ENCODE assay signal across 30 cellular contexts in the genomic region with DNA sequence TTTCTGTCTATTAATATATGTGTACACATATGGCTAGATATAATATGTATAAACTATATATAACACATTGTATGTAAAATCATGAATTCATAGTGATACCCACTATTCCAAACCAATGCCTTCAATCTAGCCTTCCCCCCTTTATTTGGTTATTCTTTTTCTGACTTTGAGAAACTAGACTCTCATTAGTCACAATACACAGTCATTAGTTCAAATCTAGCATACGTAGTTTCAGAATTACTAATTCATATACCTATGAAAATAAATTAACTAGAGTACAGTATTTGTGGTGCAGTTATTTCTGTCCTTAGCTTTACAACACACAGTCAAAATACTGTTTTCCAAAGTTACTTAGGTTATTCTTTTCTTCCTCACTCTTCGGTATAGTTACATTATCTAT.
"Had no signal": no experiment of that assay in that cellular context is flagged by ENCODE, and none has a peak within 500 bp of the region (broad histone marks: within the 10 kb centered on the region; RNA-seq: fewer than 3 reads in every experiment).

No MANE protein-coding gene starts in this region.

- H3K36me3 ChIP-seq: ascending aorta, sigmoid colon, stomach, tibial artery, upper lobe of right lung had no signal

- H3K27me3 Mint-ChIP-seq: activated naive CD8-positive, alpha-beta T cell treated with anti-CD3 and anti-CD28 coated beads for 36 hours had no signal

- ATAC-seq: activated CD8-positive, alpha-beta memory T cell treated with anti-CD3 and anti-CD28 coated beads, Interleukin-2, amount 10 ng/mL, durations not matched to agents 7 days and 5 days; activated CD8-positive, alpha-beta T cell treated with anti-CD3 and anti-CD28 coated beads, Interleukin-2, amount 10 ng/mL, durations not matched to agents 7 days and 5 days; gastrocnemius medialis; natural killer cell; psoas muscle; upper lobe of right lung had no signal

- H3K36me3 Mint-ChIP-seq: activated CD8-positive, alpha-beta memory T cell treated with anti-CD3 and anti-CD28 coated beads, Interleukin-2, amount 10 ng/mL, durations not matched to agents 7 days and 5 days; activated naive CD8-positive, alpha-beta T cell treated with anti-CD3 and anti-CD28 coated beads for 36 hours; neural progenitor cell had no signal

- H3K27ac ChIP-seq: ascending aorta, cardiac muscle cell, coronary artery, dorsolateral prefrontal cortex, gastrocnemius medialis, hepatocyte, left ventricle myocardium inferior, neural progenitor cell, parathyroid adenoma, psoas muscle, sigmoid colon, stomach, tibial artery, upper lobe of right lung had no signal

- H3K4me1 Mint-ChIP-seq: activated CD8-positive, alpha-beta memory T cell treated with anti-CD3 and anti-CD28 coated beads, Interleukin-2, amount 10 ng/mL, durations not matched to agents 7 days and 5 days; activated naive CD8-positive, alpha-beta T cell treated with anti-CD3 and anti-CD28 coated beads for 36 hours; brain; natural killer cell had no signal

- H3K4me3 ChIP-seq: ascending aorta, cardiac muscle cell, coronary artery, dorsolateral prefrontal cortex, gastrocnemius medialis, hepatocyte, left ventricle myocardium inferior, lung, neural progenitor cell, psoas muscle, sigmoid colon, stomach, tibial artery, upper lobe of right lung had no signal

- DNase-seq: activated CD8-positive, alpha-beta T cell treated with anti-CD3 and anti-CD28 coated beads, Interleukin-2, amount 10 ng/mL, durations not matched to agents 7 days and 5 days; activated effector memory CD4-positive, alpha-beta T cell treated with anti-CD3 and anti-CD28 coated beads, Interleukin-2, amount 50 U/mL, for 16 hours; activated naive CD4-positive, alpha-beta T cell treated with anti-CD3 and anti-CD28 coated beads for 36 hours; activated naive CD8-positive, alpha-beta T cell treated with anti-CD3 and anti-CD28 coated beads for 36 hours; dorsolateral prefrontal cortex; effector memory CD4-positive, alpha-beta T cell; gastrocnemius medialis; islet precursor cell; left ventricle myocardium inferior; mesendoderm; natural killer cell; occipital lobe; psoas muscle; sigmoid colon; small intestine; stimulated activated CD4-positive, alpha-beta T cell treated with anti-CD3 and anti-CD28 coated beads, Interleukin-4, amount 100 ng/mL, for 4 hours; stimulated activated CD8-positive, alpha-beta memory T cell treated with anti-CD3 and anti-CD28 coated beads, Interleukin-4, amount 100 ng/mL, for 48 hours; stimulated activated naive B cell treated with anti-CD40 and anti-IgM and Interleukin-4, amounts not matched to agents 10 μg/mL and 1 μg/mL and 100 μg/mL, for 72 hours; stomach; tibial artery; upper lobe of right lung had no signal

- H3K27me3 ChIP-seq: ascending aorta, cardiac muscle cell, dorsolateral prefrontal cortex, gastrocnemius medialis, hepatocyte, neural progenitor cell, sigmoid colon, stomach, tibial artery, upper lobe of right lung had no signal

- H3K4me3 Mint-ChIP-seq: activated CD8-positive, alpha-beta memory T cell treated with anti-CD3 and anti-CD28 coated beads, Interleukin-2, amount 10 ng/mL, durations not matched to agents 7 days and 5 days; activated CD8-positive, alpha-beta T cell treated with anti-CD3 and anti-CD28 coated beads, Interleukin-2, amount 10 ng/mL, durations not matched to agents 7 days and 5 days; activated naive CD4-positive, alpha-beta T cell treated with anti-CD3 and anti-CD28 coated beads for 36 hours; activated naive CD8-positive, alpha-beta T cell treated with anti-CD3 and anti-CD28 coated beads for 36 hours; brain; natural killer cell; neural progenitor cell; stimulated activated naive B cell treated with anti-CD40 and anti-IgM and Interleukin-4, amounts not matched to agents 10 μg/mL and 1 μg/mL and 100 μg/mL, for 72 hours had no signal

- H3K9me3 ChIP-seq: gastrocnemius medialis, sigmoid colon, upper lobe of right lung had no signal

- H3K4me1 ChIP-seq: ascending aorta, gastrocnemius medialis, left ventricle myocardium inferior, parathyroid adenoma, psoas muscle, sigmoid colon, stomach, tibial artery, upper lobe of right lung had no signal

- H3K9me3 Mint-ChIP-seq: natural killer cell had no signal
